Comparison of ENCODE assay signal across 1 cellular context in genomic region chr20:266213-266603, GRCh38.
TF ChIP-seq lines count a peak whose summit lies in the region.

No MANE protein-coding gene starts in this region.

TF ChIP-seq in GM23338, 12 proteins besides CTCF, POLR2A, EP300 and RAD21 (continued from another document):
- TF ChIP-seq ZNF462 (CRISPR knock-in tag; IDR thresholded peaks at IDR 0.05) = no peak
- no peak for TF ChIP-seq JUNB (IDR thresholded peaks at IDR 0.05; ENCODE audit: unreplicated experiment)
- TF ChIP-seq REST (IDR thresholded peaks at IDR 0.05; ENCODE audit: unreplicated experiment) = no peak
- no peak for TF ChIP-seq NANOG (IDR thresholded peaks at IDR 0.05; ENCODE audit: borderline replicate concordance)
- TF ChIP-seq ZNF114 (CRISPR knock-in tag; IDR thresholded peaks at IDR 0.05) = no peak
- no peak for TF ChIP-seq ETS1 (IDR thresholded peaks at IDR 0.05)
